ENCODE assay signal across 22 cellular contexts in the genomic region with DNA sequence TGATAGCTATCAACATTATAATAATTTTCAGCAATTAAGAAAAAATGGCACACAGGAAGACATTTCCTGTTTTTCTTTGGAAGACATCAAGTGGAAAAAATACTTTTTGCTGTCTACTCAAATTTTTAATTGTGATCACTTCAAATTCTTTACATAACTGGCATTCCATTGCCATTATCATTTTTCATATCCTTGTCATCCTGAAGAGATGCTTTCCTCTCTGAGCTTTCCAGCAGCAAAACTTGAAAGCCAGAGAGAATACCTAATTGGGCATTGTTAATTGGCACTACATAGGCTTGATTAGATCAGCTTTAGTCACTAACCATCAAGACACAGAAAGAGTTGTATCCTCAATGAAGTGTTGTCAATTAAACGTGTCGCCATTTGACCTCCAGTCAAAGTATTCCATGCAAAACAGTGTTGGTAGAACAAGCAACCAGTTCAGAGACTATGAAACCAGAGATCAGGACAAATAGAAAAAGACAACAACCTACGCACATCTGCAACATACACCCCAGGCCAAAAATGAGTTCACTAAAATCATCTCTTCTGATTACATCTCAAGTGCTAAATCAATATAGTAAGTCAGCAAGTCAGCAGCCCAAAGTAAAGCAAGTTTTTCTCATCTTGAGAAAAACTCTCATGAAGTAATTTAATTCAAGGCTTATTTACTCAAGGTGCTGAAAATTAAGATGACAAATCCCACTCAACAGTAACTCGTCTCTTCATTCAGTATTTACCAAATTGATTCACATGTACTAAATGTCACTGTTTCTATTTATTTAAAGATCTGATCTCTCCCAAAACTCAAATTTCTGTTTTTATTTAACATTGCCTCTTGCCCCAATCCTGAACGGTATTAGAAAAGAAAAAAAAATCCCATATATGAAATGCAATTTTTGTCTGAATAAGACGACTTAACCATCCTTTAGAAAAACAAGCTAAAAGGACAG.
DNase-seq lines count a peak whose midpoint lies in the region; ATAC-seq, FAIRE-seq and TF ChIP-seq lines count a peak whose summit lies in the region.
"Had no signal": no experiment of that assay in that cellular context is flagged by ENCODE, and none has a peak within 500 bp of the region (broad histone marks: within the 10 kb centered on the region; RNA-seq: fewer than 3 reads in every experiment).

No MANE protein-coding gene starts in this region.

- TF ChIP-seq CTCF in osteocyte (IDR thresholded peaks at IDR 0.05): no peak

- H3K9me3 Mint-ChIP-seq in osteocyte (ENCODE audit: unreplicated experiment): no peaks in the 10 kb centered on the region
- no peaks in the 10 kb centered on the region for H3K9me3 Mint-ChIP-seq in activated T-cell treated with anti-CD3 and anti-CD28 coated beads, Interleukin-2, amount 50 U/mL, for 4 hours
- H3K9me3 Mint-ChIP-seq: activated CD8-positive, alpha-beta T cell treated with anti-CD3 and anti-CD28 coated beads for 36 hours; activated T-cell treated with anti-CD3 and anti-CD28 coated beads, Interleukin-2, amount 50 U/mL, for 24 hours; memory B cell; nephron progenitor cell had no signal

- TF ChIP-seq POLR2A in GM12892 (IDR thresholded peaks at IDR 0.05; ENCODE audit: low read depth, low read length): no peak

- ATAC-seq in activated T-cell treated with anti-CD3 and anti-CD28 coated beads, Interleukin-2, amount 50 U/mL, for 4 hours: no peak
- ATAC-seq: activated CD8-positive, alpha-beta T cell treated with anti-CD3 and anti-CD28 coated beads for 36 hours; GM12878; HCT116; psoas muscle had no signal

- DNase-seq in GM12892 (ENCODE audit: insufficient read length): no peak
- peak; percentile 16 for DNase-seq in LHCN-M2 (ENCODE audit: low read depth)
- DNase-seq in fibroblast of gingiva (ENCODE audit: low read depth): peak; percentile 41
- DNase-seq in osteocyte (ENCODE audit: extremely low spot score, unreplicated experiment): no peak
- no peak for DNase-seq in NOMO-1 treated with dmso at 0.1 percent for 144 hours (lab: John Stamatoyannopoulos, UW; ENCODE audit: unreplicated experiment)
- DNase-seq in activated T-cell treated with anti-CD3 and anti-CD28 coated beads, Interleukin-2, amount 50 U/mL, for 4 hours: no peak
- no peak for DNase-seq in activated naive CD4-positive, alpha-beta T cell treated with anti-CD3 and anti-CD28 coated beads, Interleukin-2, amount 50 U/mL, for 16 hours
- DNase-seq: activated CD8-positive, alpha-beta T cell treated with anti-CD3 and anti-CD28 coated beads for 36 hours; activated naive CD8-positive, alpha-beta T cell treated with anti-CD3 and anti-CD28 coated beads, Interleukin-2, amount 10 ng/mL, durations not matched to agents 7 days and 5 days; activated T-cell treated with anti-CD3 and anti-CD28 coated beads, Interleukin-2, amount 50 U/mL, for 24 hours; dorsolateral prefrontal cortex; glutamatergic neuron; NCI-H1436 treated with DMSO at 0.1 percent for 48 hours; NCI-H226; nephron progenitor cell; psoas muscle; stimulated activated CD4-positive, alpha-beta T cell treated with anti-CD3 and anti-CD28 coated beads, Interleukin-12 subunit alpha, Interleukin-12 subunit beta, amount 100 ng/mL, for 4 hours; uterus had no signal

- FAIRE-seq in GM12892 (lab: Jason Lieb, UNC): peak; percentile 44
- FAIRE-seq: G401.6, GM12878 had no signal

- peak overlapping the region; percentile 50 for H3K27ac Mint-ChIP-seq in osteocyte (ENCODE audit: unreplicated experiment)
- H3K27ac Mint-ChIP-seq: activated CD8-positive, alpha-beta T cell treated with anti-CD3 and anti-CD28 coated beads for 36 hours; activated naive CD8-positive, alpha-beta T cell treated with anti-CD3 and anti-CD28 coated beads, Interleukin-2, amount 10 ng/mL, durations not matched to agents 7 days and 5 days; activated T-cell treated with anti-CD3 and anti-CD28 coated beads, Interleukin-2, amount 50 U/mL, for 24 hours; memory B cell; nephron progenitor cell had no signal

- no peaks in the 10 kb centered on the region for H3K27me3 Mint-ChIP-seq in osteocyte (ENCODE audit: unreplicated experiment)
- no peaks in the 10 kb centered on the region for H3K27me3 Mint-ChIP-seq in activated T-cell treated with anti-CD3 and anti-CD28 coated beads, Interleukin-2, amount 50 U/mL, for 4 hours (ENCODE audit: low read depth)
- H3K27me3 Mint-ChIP-seq: activated CD8-positive, alpha-beta T cell treated with anti-CD3 and anti-CD28 coated beads for 36 hours; activated naive CD8-positive, alpha-beta T cell treated with anti-CD3 and anti-CD28 coated beads, Interleukin-2, amount 10 ng/mL, durations not matched to agents 7 days and 5 days; activated T-cell treated with anti-CD3 and anti-CD28 coated beads, Interleukin-2, amount 50 U/mL, for 24 hours; memory B cell had no signal

- H3K4me1 Mint-ChIP-seq in osteocyte (ENCODE audit: unreplicated experiment): peaks cover 67% of the 10 kb centered on the region
- H3K4me1 Mint-ChIP-seq in activated T-cell treated with anti-CD3 and anti-CD28 coated beads, Interleukin-2, amount 50 U/mL, for 4 hours (ENCODE audit: low read depth): peaks cover 27% of the 10 kb centered on the region

- no peak overlapping the region for H3K4me3 Mint-ChIP-seq in osteocyte (ENCODE audit: unreplicated experiment)
- H3K4me3 Mint-ChIP-seq in activated T-cell treated with anti-CD3 and anti-CD28 coated beads, Interleukin-2, amount 50 U/mL, for 4 hours: no peak overlapping the region
- H3K4me3 Mint-ChIP-seq: activated CD8-positive, alpha-beta T cell treated with anti-CD3 and anti-CD28 coated beads for 36 hours; activated naive CD8-positive, alpha-beta T cell treated with anti-CD3 and anti-CD28 coated beads, Interleukin-2, amount 10 ng/mL, durations not matched to agents 7 days and 5 days; activated T-cell treated with anti-CD3 and anti-CD28 coated beads, Interleukin-2, amount 50 U/mL, for 24 hours; memory B cell; nephron progenitor cell had no signal

- peaks cover 5% of the 10 kb centered on the region for H3K36me3 Mint-ChIP-seq in osteocyte (ENCODE audit: unreplicated experiment)
- peaks cover 36% of the 10 kb centered on the region for H3K36me3 Mint-ChIP-seq in activated T-cell treated with anti-CD3 and anti-CD28 coated beads, Interleukin-2, amount 50 U/mL, for 4 hours (ENCODE audit: insufficient read depth)

Comparison
In these comparisons a context has a peak if more than half of its experiments do, and no peak if none do; other contexts are left out.
1. DNase-seq: peak in LHCN-M2 (single experiment) and fibroblast of gingiva (single experiment); none in GM12892 (single experiment), osteocyte (single experiment), NOMO-1 treated with dmso at 0.1 percent for 144 hours (single experiment), activated T-cell treated with anti-CD3 and anti-CD28 coated beads, Interleukin-2, amount 50 U/mL, for 4 hours (single experiment) and activated naive CD4-positive, alpha-beta T cell treated with anti-CD3 and anti-CD28 coated beads, Interleukin-2, amount 50 U/mL, for 16 hours (single experiment).